Comparison of ENCODE assay signal across 15 cellular contexts in genomic region chr10:30628576-30628975, GRCh38. TPM values are rescaled to one million over a fixed set of nuclear protein-coding genes. Genes with fewer than 3 reads are reported as not detected.
"Had no signal": no experiment of that assay in that cellular context is flagged by ENCODE, and none has a peak within 500 bp of the region (broad histone marks: within the 10 kb centered on the region; RNA-seq: fewer than 3 reads in every experiment).

No MANE protein-coding gene starts in this region.

RNA-seq across cellular contexts. Expression of gene LYZL2, which starts 1.0 kb away (rescaled TPM):
- total RNA-seq: stomach, subcutaneous adipose tissue, suprapubic skin, temporal lobe, thoracic aorta, thyroid gland, tibial nerve, transverse colon, upper lobe of left lung, upper lobe of right lung, ureter, urinary bladder, uterus, vagina had no signal
- polyA plus RNA-seq: stomach, thymus, urinary bladder had no signal
